In the genomic region with DNA sequence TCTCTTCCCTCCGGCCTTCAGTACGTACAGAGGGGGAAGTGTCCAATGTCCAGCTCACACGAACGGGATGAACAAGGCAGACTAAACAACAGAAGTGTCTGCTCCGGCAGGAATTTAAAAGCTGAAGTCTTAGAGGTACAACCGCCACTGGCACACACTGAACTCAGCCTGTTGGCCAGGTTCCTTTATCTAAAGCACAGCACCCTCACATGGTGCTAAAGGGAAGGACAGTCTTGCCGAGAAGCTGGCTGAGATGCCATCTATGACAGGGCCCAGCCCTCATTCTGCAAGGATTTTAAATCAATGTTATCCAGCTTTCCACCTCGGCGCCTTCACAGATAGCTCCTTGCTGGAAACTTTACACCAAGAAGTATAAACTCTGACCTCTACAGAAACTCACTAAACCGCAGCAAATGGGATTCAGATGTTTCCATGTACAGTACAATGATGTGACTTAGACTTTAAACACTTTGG, we compare ENCODE assay signal across 8 cellular contexts.
DNase-seq lines count a peak whose midpoint lies in the region; ATAC-seq and TF ChIP-seq lines count a peak whose summit lies in the region.

No MANE protein-coding gene starts in this region.

- H3K4me1 ChIP-seq in OCI-LY3 (ENCODE audit: low read length) (no peaks in the 10 kb centered on the region), parathyroid adenoma (no peaks in the 10 kb centered on the region)

- peak; percentile 37 for ATAC-seq in HG02885 (IDR thresholded peaks at IDR 0.05; ENCODE audit: poor library complexity, unreplicated experiment)
- ATAC-seq in GM21825 (IDR thresholded peaks at IDR 0.05; ENCODE audit: unreplicated experiment) = no peak
- ATAC-seq in HG02763 (IDR thresholded peaks at IDR 0.05; ENCODE audit: unreplicated experiment) = no peak

- H3K9me3 ChIP-seq in OCI-LY3 (ENCODE audit: insufficient read depth, low read length) = no peaks in the 10 kb centered on the region
- H3K9me3 ChIP-seq in parathyroid adenoma (ENCODE audit: control insufficient read depth, low read length) = no peaks in the 10 kb centered on the region

- H3K27me3 ChIP-seq in OCI-LY3 (ENCODE audit: low read depth, low read length) = peaks cover 10% of the 10 kb centered on the region; the same call in 1 of the 2 replicates
- H3K27me3 ChIP-seq in parathyroid adenoma (ENCODE audit: control insufficient read depth, insufficient read depth, low read length) = no peaks in the 10 kb centered on the region

- H3K27ac ChIP-seq in OCI-LY3 (ENCODE audit: low read length) (no peak overlapping the region), parathyroid adenoma (no peak overlapping the region)

- peak overlapping the region; percentile 59 for H3K4me3 Mint-ChIP-seq in activated naive CD4-positive, alpha-beta T cell treated with anti-CD3 and anti-CD28 coated beads, Interleukin-2, amount 10 ng/mL, durations not matched to agents 7 days and 5 days

- H3K4me2 ChIP-seq in OCI-LY3 (ENCODE audit: low read length) (no peak overlapping the region), parathyroid adenoma (ENCODE audit: low read length) (no peak overlapping the region)

- peaks cover 5% of the 10 kb centered on the region for H3K36me3 Mint-ChIP-seq in activated naive CD4-positive, alpha-beta T cell treated with anti-CD3 and anti-CD28 coated beads, Interleukin-2, amount 10 ng/mL, durations not matched to agents 7 days and 5 days

- H3K79me2 ChIP-seq in OCI-LY3 (ENCODE audit: low read length) (no peaks in the 10 kb centered on the region), parathyroid adenoma (no peaks in the 10 kb centered on the region)

- no peaks in the 10 kb centered on the region for H3K9me3 Mint-ChIP-seq in activated naive CD4-positive, alpha-beta T cell treated with anti-CD3 and anti-CD28 coated beads, Interleukin-2, amount 10 ng/mL, durations not matched to agents 7 days and 5 days

- peaks cover 28% of the 10 kb centered on the region for H3K27me3 Mint-ChIP-seq in activated naive CD4-positive, alpha-beta T cell treated with anti-CD3 and anti-CD28 coated beads, Interleukin-2, amount 10 ng/mL, durations not matched to agents 7 days and 5 days

- TF ChIP-seq CTCF in OCI-LY3 (IDR thresholded peaks at IDR 0.05; ENCODE audit: low read depth, low read length) (peak; percentile 62), parathyroid adenoma (IDR thresholded peaks at IDR 0.05) (peak; percentile 21)

- H2AFZ ChIP-seq in OCI-LY3 (ENCODE audit: low read depth, low read length) = no peak overlapping the region
- no peak overlapping the region for H2AFZ ChIP-seq in parathyroid adenoma

- DNase-seq in COLO829 (ENCODE audit: low spot score) (peak; percentile 53), globus pallidus (ENCODE audit: low spot score) (peak; percentile 72)
- peak; percentile 84 for DNase-seq in activated naive CD4-positive, alpha-beta T cell treated with anti-CD3 and anti-CD28 coated beads, Interleukin-2, amount 10 ng/mL, durations not matched to agents 7 days and 5 days

- peak overlapping the region; percentile 58 for H3K27ac Mint-ChIP-seq in activated naive CD4-positive, alpha-beta T cell treated with anti-CD3 and anti-CD28 coated beads, Interleukin-2, amount 10 ng/mL, durations not matched to agents 7 days and 5 days

- CTCF ChIA-PET in activated naive CD4-positive, alpha-beta T cell treated with anti-CD3 and anti-CD28 coated beads, Interleukin-2, amount 10 ng/mL, durations not matched to agents 7 days and 5 days (lab: Charles Lee) = interaction anchor here (0.5 to 8.0 kb wide), 23 partner anchors 8 to 1066 kb away, joined by 3 to 78 read pairs (median 5); no protein-coding TSS in a partner anchor

- no peak overlapping the region for H3K9ac ChIP-seq in OCI-LY3 (ENCODE audit: low read length)
- no peak overlapping the region for H3K9ac ChIP-seq in parathyroid adenoma

- no peak overlapping the region for H3K4me3 ChIP-seq in OCI-LY3 (ENCODE audit: low read length)
- no peak overlapping the region for H3K4me3 ChIP-seq in parathyroid adenoma (ENCODE audit: low read depth, low read length)

- H4K20me1 ChIP-seq in OCI-LY3 (ENCODE audit: insufficient read depth, low read length) = no peaks in the 10 kb centered on the region

- no peaks in the 10 kb centered on the region for H3K36me3 ChIP-seq in OCI-LY3 (replicated peaks; ENCODE audit: low read depth, low read length)
- no peaks in the 10 kb centered on the region for H3K36me3 ChIP-seq in parathyroid adenoma (ENCODE audit: control insufficient read depth, insufficient read depth, low read length)

- H3K4me1 Mint-ChIP-seq in activated naive CD4-positive, alpha-beta T cell treated with anti-CD3 and anti-CD28 coated beads, Interleukin-2, amount 10 ng/mL, durations not matched to agents 7 days and 5 days = peaks cover 61% of the 10 kb centered on the region
